ENCODE assay signal across 8 cellular contexts in genomic region chr22:50674606-50675552, GRCh38. TPM values are rescaled to one million over a fixed set of nuclear protein-coding genes. Genes with fewer than 3 reads are reported as not detected.
A peak's percentile ranks its signal among the peaks of the same experiment; 100 is the strongest.
DNase-seq lines count a peak whose midpoint lies in the region; ATAC-seq and TF ChIP-seq lines count a peak whose summit lies in the region.

No MANE protein-coding gene starts in this region.

- BruUV-seq in IMR-90 (replicated peaks; lab: Mats Ljungman, UMichigan) = no TSS peak

- no peaks in the 10 kb centered on the region for H3K36me3 Mint-ChIP-seq in CD8-positive, alpha-beta T cell
- no peaks in the 10 kb centered on the region for H3K36me3 Mint-ChIP-seq in activated T-cell treated with anti-CD3 and anti-CD28 coated beads, Interleukin-2, amount 50 U/mL, for 4 hours (ENCODE audit: insufficient read depth)

- no peak overlapping the region for H2BK120ac ChIP-seq in IMR-90 (ENCODE audit: low read depth, low read length)

- no peak overlapping the region for H2AK9ac ChIP-seq in IMR-90 (replicated peaks; ENCODE audit: low read depth, low read length, poor library complexity)

- peak overlapping the region; percentile 70 for H3K4me3 Mint-ChIP-seq in CD8-positive, alpha-beta T cell
- H3K4me3 Mint-ChIP-seq in activated T-cell treated with anti-CD3 and anti-CD28 coated beads, Interleukin-2, amount 50 U/mL, for 4 hours = peak overlapping the region; percentile 73

- CTCF ChIA-PET in CD8-positive, alpha-beta T cell (lab: Charles Lee) = no interaction called here
- CTCF ChIA-PET in IMR-90 (lab: Yijun Ruan, JAX) = no interaction called here

- POLR2A ChIA-PET in CD8-positive, alpha-beta T cell (lab: Charles Lee) = no interaction called here
- POLR2A ChIA-PET in IMR-90 (lab: Charles Lee; ENCODE audit: unreplicated experiment) = no interaction called here

- no peak overlapping the region for H2AK5ac ChIP-seq in IMR-90 (ENCODE audit: low read depth, low read length)

- H3K9me3 ChIP-seq in CD8-positive, alpha-beta T cell (ENCODE audit: low read length) = no peaks in the 10 kb centered on the region
- H3K9me3 ChIP-seq in IMR-90 (ENCODE audit: control insufficient read depth, insufficient read depth, low read length) (no peaks in the 10 kb centered on the region; the same call in 1 of the 2 replicates), left ventricle myocardium inferior (replicated peaks) (no peaks in the 10 kb centered on the region)

- DNase-seq in CD8-positive, alpha-beta T cell = peak in 1 of 7 experiments; percentile 51
- DNase-seq in IMR-90 (no peak), left ventricle myocardium inferior (no peak), retina (peak; percentile 76), SW 1271 (lab: John Stamatoyannopoulos, UW) (no peak)
- no peak for DNase-seq in activated T-cell treated with anti-CD3 and anti-CD28 coated beads, Interleukin-2, amount 50 U/mL, for 4 hours

- H3K79me1 ChIP-seq in IMR-90 (ENCODE audit: low read depth in 1 of 2, low read length in 2 of 2) = no peaks in the 10 kb centered on the region

- no peak overlapping the region for H4K5ac ChIP-seq in IMR-90 (ENCODE audit: low read depth, low read length)

- H3K18ac ChIP-seq in IMR-90 (ENCODE audit: low read depth, low read length) = no peak overlapping the region

- no peaks in the 10 kb centered on the region for H3K36me3 ChIP-seq in CD8-positive, alpha-beta T cell (ENCODE audit: insufficient read depth, low read length)
- H3K36me3 ChIP-seq in IMR-90 (ENCODE audit: control insufficient read depth, insufficient read depth, low read length) (no peaks in the 10 kb centered on the region), left ventricle myocardium inferior (peaks cover 18% of the 10 kb centered on the region)

- WGBS in IMR-90 (ENCODE audit: extremely low coverage in 2 of 2, insufficient read length in 1 of 2), 2 experiments = 17% methylated on average over 21 of the region's 105 CpGs; no CpG with 5 or more reads in 1 of the 2 experiments

- no peak overlapping the region for H3K27ac ChIP-seq in CD8-positive, alpha-beta T cell (ENCODE audit: low read depth, low read length)
- H3K27ac ChIP-seq in IMR-90 (ENCODE audit: insufficient read depth, low read length) = no peak overlapping the region
- peak overlapping the region; percentile 77 for H3K27ac ChIP-seq in left ventricle myocardium inferior (replicated peaks)

- no peak overlapping the region for H4K91ac ChIP-seq in IMR-90 (ENCODE audit: insufficient read depth, low read depth, low read length)

- H3K56ac ChIP-seq in IMR-90 (ENCODE audit: extremely low read depth, insufficient read depth, low read length) = no peak overlapping the region

- H3K4me1 Mint-ChIP-seq in CD8-positive, alpha-beta T cell (ENCODE audit: low read depth) = peaks cover 17% of the 10 kb centered on the region
- H3K4me1 Mint-ChIP-seq in activated T-cell treated with anti-CD3 and anti-CD28 coated beads, Interleukin-2, amount 50 U/mL, for 4 hours (ENCODE audit: low read depth) = peaks cover 5% of the 10 kb centered on the region

- peaks cover 30% of the 10 kb centered on the region for H3K27me3 Mint-ChIP-seq in CD8-positive, alpha-beta T cell (ENCODE audit: low read depth)
- peaks cover 45% of the 10 kb centered on the region for H3K27me3 Mint-ChIP-seq in activated T-cell treated with anti-CD3 and anti-CD28 coated beads, Interleukin-2, amount 50 U/mL, for 4 hours (ENCODE audit: low read depth)

- no peak overlapping the region for H2BK20ac ChIP-seq in IMR-90 (ENCODE audit: low read depth, low read length)

- TF ChIP-seq RAD21 in IMR-90 (IDR thresholded peaks at IDR 0.05; ENCODE audit: low read length) = no peak

- no peak overlapping the region for H4K8ac ChIP-seq in IMR-90 (ENCODE audit: low read depth in 2 of 2, low read length in 2 of 2)

- H3K23ac ChIP-seq in IMR-90 (ENCODE audit: low read depth, low read length) = peak overlapping the region; percentile 78; the same call in 1 of the 2 replicates

- H2AFZ ChIP-seq in IMR-90 (replicated peaks; ENCODE audit: low read length, poor library complexity) = peak overlapping the region; percentile 78

- in situ Hi-C loops in IMR-90 (cut with MboI; ENCODE audit: low sequenced_read_pairs) = no loop called here

- peaks cover 20% of the 10 kb centered on the region for H3K4me1 ChIP-seq in CD8-positive, alpha-beta T cell (ENCODE audit: insufficient read depth, low read length)
- H3K4me1 ChIP-seq in IMR-90 (ENCODE audit: control insufficient read depth, insufficient read depth, low read length) = no peaks in the 10 kb centered on the region; the same call in 1 of the 2 replicates
- H3K4me1 ChIP-seq in left ventricle myocardium inferior = peaks cover 62% of the 10 kb centered on the region

- no peaks in the 10 kb centered on the region; the same call in 1 of the 2 replicates for H4K20me1 ChIP-seq in IMR-90 (ENCODE audit: insufficient read depth, low read length)

- no peak overlapping the region for H3K14ac ChIP-seq in IMR-90 (replicated peaks; ENCODE audit: low read depth, low read length)

- H2BK5ac ChIP-seq in IMR-90 (ENCODE audit: low read depth, low read length, poor library complexity, severe bottlenecking) = no peak overlapping the region

- dilution Hi-C loops in IMR-90 (cut with HindIII; ENCODE audit: low sequenced_read_pairs, unreplicated experiment) = no loop called here

- H3K27me3 ChIP-seq in CD8-positive, alpha-beta T cell (ENCODE audit: insufficient read depth, low read length) = peaks cover 6% of the 10 kb centered on the region
- H3K27me3 ChIP-seq in IMR-90 (ENCODE audit: control insufficient read depth, insufficient read depth, low read length) = peaks cover 46% of the 10 kb centered on the region
- H3K27me3 ChIP-seq in left ventricle myocardium inferior (ENCODE audit: low read depth) = peaks cover 65% of the 10 kb centered on the region

- H3K9me1 ChIP-seq in IMR-90 (ENCODE audit: insufficient read depth, low read length) = peaks cover 8% of the 10 kb centered on the region

- H2BK15ac ChIP-seq in IMR-90 (ENCODE audit: low read depth, low read length) = no peak overlapping the region

- no peaks in the 10 kb centered on the region for H3K9me3 Mint-ChIP-seq in CD8-positive, alpha-beta T cell
- no peaks in the 10 kb centered on the region for H3K9me3 Mint-ChIP-seq in activated T-cell treated with anti-CD3 and anti-CD28 coated beads, Interleukin-2, amount 50 U/mL, for 4 hours

- ATAC-seq in CD8-positive, alpha-beta T cell = peak; percentile 29
- ATAC-seq in IMR-90 (ENCODE audit: low read depth) (peak; percentile 65), HG03097 (IDR thresholded peaks at IDR 0.05; ENCODE audit: low FRiP score, unreplicated experiment) (no peak), GM21390 (IDR thresholded peaks at IDR 0.05; ENCODE audit: unreplicated experiment) (no peak)
- ATAC-seq in activated T-cell treated with anti-CD3 and anti-CD28 coated beads, Interleukin-2, amount 50 U/mL, for 4 hours = peak; percentile 53 to 59

- H3K4me3 ChIP-seq in CD8-positive, alpha-beta T cell (ENCODE audit: low read depth, low read length) = no peak overlapping the region
- H3K4me3 ChIP-seq in IMR-90 (ENCODE audit: insufficient read depth, low read depth, low read length) = peak overlapping the region; percentile 40
- H3K4me3 ChIP-seq in left ventricle myocardium inferior = peak overlapping the region; percentile 69

- TF ChIP-seq CTCF in CD8-positive, alpha-beta T cell (IDR thresholded peaks at IDR 0.05) = no peak
- TF ChIP-seq CTCF in IMR-90 (conservative IDR thresholded peaks at IDR 0.05; ENCODE audit: low read depth, low read length) = no peak
- TF ChIP-seq CTCF in left ventricle myocardium inferior (IDR thresholded peaks at IDR 0.05; ENCODE audit: borderline replicate concordance) = no peak

- H3K4me2 ChIP-seq in IMR-90 (ENCODE audit: low read depth, low read length) = peak overlapping the region; percentile 46; the same call in 1 of the 2 replicates

- H3K9ac ChIP-seq in IMR-90 (ENCODE audit: low read depth, low read length) = no peak overlapping the region

- H3K4ac ChIP-seq in IMR-90 (ENCODE audit: low read depth, low read length) = no peak overlapping the region

- TF ChIP-seq POLR2A in IMR-90 (IDR thresholded peaks at IDR 0.05; ENCODE audit: low read depth, low read length) = no peak

- intact Hi-C loops in CD8-positive, alpha-beta T cell (cut with DNase I, micrococcal nuclease) = loop anchor here in 1 of 2 experiments (5.0 kb wide), 1 partner anchor 48 kb away; the partner anchor contains the start of gene ARSA
- intact Hi-C loops in IMR-90 (cut with micrococcal nuclease) = no loop called here
- intact Hi-C loops in left ventricle myocardium inferior (cut with micrococcal nuclease) = no loop called here

- no peak overlapping the region for H3K27ac Mint-ChIP-seq in CD8-positive, alpha-beta T cell

TF ChIP-seq in IMR-90, 13 proteins besides CTCF, POLR2A, EP300 and RAD21:
- TF ChIP-seq RCOR1 (IDR thresholded peaks at IDR 0.05; ENCODE audit: insufficient replicate concordance, low read length) (no peak), FOS (IDR thresholded peaks at IDR 0.05; ENCODE audit: low read depth, low read length) (no peak), MAZ (IDR thresholded peaks at IDR 0.05; ENCODE audit: borderline replicate concordance, low read depth, low read length) (no peak), USF2 (IDR thresholded peaks at IDR 0.05; ENCODE audit: low read depth, low read length) (no peak)

RNA-seq across cellular contexts. Expression of gene SHANK3, which starts 2.3 kb away (rescaled TPM):
- total RNA-seq in CD8-positive, alpha-beta T cell = not detected
- total RNA-seq in IMR-90 (2012; rRNA removed) (0.18 and 0.28 TPM in 2 replicates), left ventricle myocardium inferior (23.1 TPM)
- polyA plus RNA-seq in IMR-90 (2012; rRNA removed) = 1.5 and 2.2 TPM in 2 replicates
- polyA plus RNA-seq in IMR-90 (2012; cell fraction: cytosol; rRNA removed) = 0.82 and 2.0 TPM in 2 replicates
- 5.9 and 11.9 TPM in 2 replicates for polyA plus RNA-seq in IMR-90 (2012; cell fraction: nucleus; rRNA removed; ENCODE audit: low replicate concordance)
- under 1 TPM; 0.05 to 0.24 (median 0.08) TPM for total RNA-seq in activated T-cell treated with anti-CD3 and anti-CD28 coated beads, Interleukin-2, amount 50 U/mL, for 4 hours

RNA-seq across cellular contexts. Expression of gene ARSA, which starts 46.9 kb away (rescaled TPM):
- total RNA-seq in CD8-positive, alpha-beta T cell = 10 to 100 TPM; 37.1 to 43.4 TPM
- 3.1 and 3.4 TPM in 2 replicates for total RNA-seq in IMR-90 (2012; rRNA removed)
- polyA plus RNA-seq in IMR-90 (2012; rRNA removed) = 24.2 and 30.0 TPM in 2 replicates
- polyA plus RNA-seq in IMR-90 (2012; cell fraction: cytosol; rRNA removed) = 18.3 and 26.7 TPM in 2 replicates
- 71.9 and 207 TPM in 2 replicates for polyA plus RNA-seq in IMR-90 (2012; cell fraction: nucleus; rRNA removed; ENCODE audit: low replicate concordance)
- total RNA-seq in activated T-cell treated with anti-CD3 and anti-CD28 coated beads, Interleukin-2, amount 50 U/mL, for 4 hours = 10 to 100 TPM; 10.5 to 13.1 (median 11.0) TPM
- 23.5 TPM for total RNA-seq in left ventricle myocardium inferior

Comparison
In these comparisons a context has a peak if more than half of its experiments do, and no peak if none do; other contexts are left out.
1. ATAC-seq: peak in CD8-positive, alpha-beta T cell (single experiment), IMR-90 (single experiment) and activated T-cell treated with anti-CD3 and anti-CD28 coated beads, Interleukin-2, amount 50 U/mL, for 4 hours (2 of 2); none in HG03097 (single experiment) and GM21390 (single experiment).
2. RNA of gene SHANK3, which starts 2.3 kb away (total RNA-seq): 23.1 TPM in left ventricle myocardium inferior (single experiment); 0.18 to 0.28 TPM in IMR-90, 0.05 to 0.24 TPM in activated T-cell treated with anti-CD3 and anti-CD28 coated beads, Interleukin-2, amount 50 U/mL, for 4 hours and not detected in CD8-positive, alpha-beta T cell; every median in the first group is over 10 times any median in the second.